Comparison of ENCODE assay signal across 8 cellular contexts in the genomic region with DNA sequence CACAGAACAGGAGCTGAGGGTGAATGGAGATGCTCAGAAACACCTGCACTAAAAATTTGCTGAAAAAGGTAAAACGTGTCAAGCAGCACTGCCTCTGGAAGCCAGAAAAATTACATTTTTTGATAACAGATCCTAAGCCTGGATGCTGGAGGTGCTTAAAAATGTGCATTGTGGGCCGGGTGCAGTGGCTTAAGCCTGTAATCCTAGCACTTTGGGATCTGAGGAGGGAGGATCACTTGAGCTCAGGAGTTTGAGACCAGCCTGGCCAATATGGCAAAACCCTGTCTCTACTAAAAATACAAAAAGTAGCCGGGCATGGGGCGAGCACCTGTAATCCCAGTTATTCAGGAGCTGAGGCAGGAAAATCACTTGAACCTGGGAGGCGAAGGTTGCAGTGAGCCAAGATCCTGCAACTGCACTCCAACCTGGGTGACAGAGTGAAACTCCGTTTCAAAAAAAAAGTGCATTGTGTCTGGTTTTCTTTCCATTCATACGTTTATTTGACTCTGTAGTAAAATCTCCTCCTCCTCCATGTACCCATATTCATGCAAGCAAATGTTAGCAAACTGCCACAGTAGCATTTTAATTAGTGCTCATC. TPM values are rescaled to one million over a fixed set of nuclear protein-coding genes. Genes with fewer than 3 reads are reported as not detected.
A peak's percentile ranks its signal among the peaks of the same experiment; 100 is the strongest.
DNase-seq lines count a peak whose midpoint lies in the region; ATAC-seq, FAIRE-seq and TF ChIP-seq lines count a peak whose summit lies in the region.

No MANE protein-coding gene starts in this region.

- no peaks in the 10 kb centered on the region for H3K27me3 ChIP-seq in BLaER1
- no peaks in the 10 kb centered on the region for H3K27me3 ChIP-seq in HUES64 (ENCODE audit: insufficient read depth, low read length)
- H3K27me3 ChIP-seq in bronchial epithelial cell (ENCODE audit: control insufficient read depth, insufficient read depth, low read length): no peaks in the 10 kb centered on the region

- H3K9ac ChIP-seq in BLaER1 (peak overlapping the region; percentile 46; the same call in 1 of the 2 replicates), HUES64 (ENCODE audit: low read depth, low read length) (no peak overlapping the region)

- H3K4me1 ChIP-seq in BLaER1 (peaks cover 40% of the 10 kb centered on the region), HUES64 (ENCODE audit: insufficient read depth, low read length) (peaks cover 4% of the 10 kb centered on the region)

- no peaks in the 10 kb centered on the region for H3K9me3 Mint-ChIP-seq in naive B cell

- H3K4me2 ChIP-seq in BLaER1: peak overlapping the region; percentile 93

- H3K9me3 ChIP-seq in BLaER1: no peaks in the 10 kb centered on the region
- no peaks in the 10 kb centered on the region for H3K9me3 ChIP-seq in HUES64 (ENCODE audit: insufficient read depth, low read depth, low read length)

- H3K4me1 Mint-ChIP-seq in naive B cell: peaks cover 54 to 64% (median 61%) of the 10 kb centered on the region in 3 donors

- no peak for FAIRE-seq in bronchial epithelial cell (lab: Jason Lieb, UNC)

- H3K36me3 ChIP-seq in BLaER1: peaks cover 18% of the 10 kb centered on the region
- no peaks in the 10 kb centered on the region for H3K36me3 ChIP-seq in HUES64 (ENCODE audit: insufficient read depth, low read length)
- no peaks in the 10 kb centered on the region for H3K36me3 ChIP-seq in bronchial epithelial cell (ENCODE audit: control insufficient read depth, insufficient read depth, low read length)

- TF ChIP-seq CTCF in bronchial epithelial cell (IDR thresholded peaks at IDR 0.05; ENCODE audit: insufficient read depth, low read length, severe bottlenecking): no peak

- no peak for DNase-seq in bronchial epithelial cell (ENCODE audit: low read depth)
- no peak for DNase-seq in naive B cell
- no peak for DNase-seq in NCI-H69 (lab: John Stamatoyannopoulos, UW)
- DNase-seq in epidermal melanocyte (ENCODE audit: insufficient read length, low spot score): no peak
- DNase-seq in NCI-H2107 (lab: John Stamatoyannopoulos, UW): no peak

- no peaks in the 10 kb centered on the region for H4K20me1 ChIP-seq in BLaER1

- H3K4me3 Mint-ChIP-seq in naive B cell: peak overlapping the region; percentile 95 to 99 (median 98)

- H3K27me3 Mint-ChIP-seq in naive B cell: no peaks in the 10 kb centered on the region

- ATAC-seq in naive B cell (ENCODE audit: low read depth in 2 of 2) (peak; percentile 5 to 7), GM18520 (IDR thresholded peaks at IDR 0.05; ENCODE audit: unreplicated experiment) (no peak)

- peaks cover 2 to 17% of the 10 kb centered on the region in 2 donors for H3K36me3 Mint-ChIP-seq in naive B cell

- peak overlapping the region; percentile 94 to 99 (median 99) for H3K27ac Mint-ChIP-seq in naive B cell

- H3K4me3 ChIP-seq in BLaER1 (peak overlapping the region; percentile 72), HUES64 (ENCODE audit: low read length) (peak overlapping the region; percentile 66), bronchial epithelial cell (ENCODE audit: low read depth, low read length) (peak overlapping the region; percentile 45)

- 73% methylated on average over 7 of the region's 7 CpGs for WGBS in HUES64

- H3K27ac ChIP-seq in BLaER1 (peak overlapping the region; percentile 81; the same call in 1 of the 2 replicates), HUES64 (ENCODE audit: low read depth, low read length) (no peak overlapping the region)

RNA-seq across cellular contexts. Expression of a gene that starts 0.6 kb away (rescaled TPM):
- 1.5 TPM for polyA plus RNA-seq in HUES64 (2013, experiment 1 of 2)
- 3.6 TPM for polyA plus RNA-seq in HUES64 (2013, experiment 2 of 2)
- 2.0 and 3.9 TPM in 2 replicates for total RNA-seq in bronchial epithelial cell
- 10 to 100 TPM; 14.0 to 30.0 (median 19.2) TPM for polyA plus RNA-seq in naive B cell (ENCODE audit: low read depth in 6 of 6)

RNA-seq across cellular contexts. Expression of a gene that starts 18.6 kb away (rescaled TPM):
- 6.7 TPM for polyA plus RNA-seq in HUES64 (2013, experiment 1 of 2)
- polyA plus RNA-seq in HUES64 (2013, experiment 2 of 2): 7.7 TPM
- 3.2 and 4.7 TPM in 2 replicates for total RNA-seq in bronchial epithelial cell
- 10 to 100 TPM; 37.9 to 63.8 (median 45.1) TPM for polyA plus RNA-seq in naive B cell (ENCODE audit: low read depth in 6 of 6)

RNA-seq across cellular contexts. Expression of a gene that starts 36.5 kb away (rescaled TPM):
- polyA plus RNA-seq in HUES64 (2013, experiment 1 of 2): 1.00 TPM
- 1.8 TPM for polyA plus RNA-seq in HUES64 (2013, experiment 2 of 2)
- 0.51 and 1.3 TPM in 2 replicates for total RNA-seq in bronchial epithelial cell
- 100 to 1,000 TPM in 1 of 6 donors, 10 to 100 TPM in 5; 26.7 to 112 (median 51.7) TPM for polyA plus RNA-seq in naive B cell (ENCODE audit: low read depth in 6 of 6)

RNA-seq across cellular contexts. Expression of a gene that starts 38.8 kb away (rescaled TPM):
- 0.50 TPM for polyA plus RNA-seq in HUES64 (2013, experiment 1 of 2)
- 0.57 TPM for polyA plus RNA-seq in HUES64 (2013, experiment 2 of 2)
- total RNA-seq in bronchial epithelial cell: 1.2 and 1.6 TPM in 2 replicates
- polyA plus RNA-seq in naive B cell (ENCODE audit: low read depth in 6 of 6): 10 to 100 TPM; 20.3 to 39.2 (median 27.3) TPM

RNA-seq across cellular contexts. Expression of a gene that starts 56.3 kb away (rescaled TPM):
- 6.9 TPM for polyA plus RNA-seq in HUES64 (2013, experiment 1 of 2)
- polyA plus RNA-seq in HUES64 (2013, experiment 2 of 2): 6.1 TPM
- total RNA-seq in bronchial epithelial cell: 4.7 and 5.3 TPM in 2 replicates
- polyA plus RNA-seq in naive B cell (ENCODE audit: low read depth in 6 of 6): 10 to 100 TPM in 5 of 6 donors, 1 to 10 TPM in 1; 8.4 to 21.4 (median 13.0) TPM
